In genomic region chr16:27640277-27640600, GRCh38 we compare ENCODE assay signal across 14 cellular contexts.
DNase-seq lines count a peak whose midpoint lies in the region; TF ChIP-seq lines count a peak whose summit lies in the region.
"Had no signal": no experiment of that assay in that cellular context is flagged by ENCODE, and none has a peak within 500 bp of the region (broad histone marks: within the 10 kb centered on the region; RNA-seq: fewer than 3 reads in every experiment).

No MANE protein-coding gene starts in this region.

- H3K79me1 ChIP-seq in mesenchymal stem cell (replicated peaks; ENCODE audit: low read length, poor library complexity, severe bottlenecking), result peaks cover 3% of the 10 kb centered on the region

- H2AFZ ChIP-seq in mammary epithelial cell (ENCODE audit: low read depth, low read length), result no peak overlapping the region
- no peak overlapping the region for H2AFZ ChIP-seq in mesenchymal stem cell (ENCODE audit: low read depth, low read length)

- dilution Hi-C loops in mammary epithelial cell (cut with HindIII; ENCODE audit: low sequenced_read_pairs), result no loop called here

- no peak overlapping the region for H2BK12ac ChIP-seq in mesenchymal stem cell (ENCODE audit: low read length in 2 of 2)

- DNase-seq in Ammon's horn (ENCODE audit: low spot score), result peak; percentile 54
- peak; percentile 56 for DNase-seq in mammary epithelial cell
- DNase-seq in mesenchymal stem cell, result no peak
- no peak for DNase-seq in activated CD8-positive, alpha-beta memory T cell treated with anti-CD3 and anti-CD28 coated beads for 24 hours
- DNase-seq in osteocyte (ENCODE audit: extremely low spot score, unreplicated experiment), result no peak
- DNase-seq in MV-4-11 (lab: John Stamatoyannopoulos, UW), result no peak
- DNase-seq in inferior parietal cortex (ENCODE audit: extremely low spot score), result no peak
- DNase-seq: activated CD4-positive, alpha-beta T cell treated with anti-CD3 and anti-CD28 coated beads, Interleukin-2, amount 50 U/mL, for 4 hours; aorta had no signal

- peaks cover 2% of the 10 kb centered on the region for H3K4me1 Mint-ChIP-seq in osteocyte (ENCODE audit: unreplicated experiment)

- H3K36me3 Mint-ChIP-seq in osteocyte (ENCODE audit: unreplicated experiment), result peaks cover 2% of the 10 kb centered on the region

- TF ChIP-seq CTCF in mammary epithelial cell (conservative IDR thresholded peaks at IDR 0.05 in 1 of 2, IDR thresholded peaks at IDR 0.05 in 1 of 2; ENCODE audit: extremely low read depth in 1 of 2, insufficient read depth in 1 of 2, low read depth in 1 of 2, low read length in 2 of 2), result no peak
- no peak for TF ChIP-seq CTCF in osteocyte (IDR thresholded peaks at IDR 0.05)

- no peak overlapping the region for H2BK120ac ChIP-seq in mesenchymal stem cell (ENCODE audit: low read depth, low read length)

- in situ Hi-C loops in mammary epithelial cell (cut with MboI; ENCODE audit: low sequenced_read_pairs in 2 of 2), result no loop called here

- H3K9me3 Mint-ChIP-seq in osteocyte (ENCODE audit: unreplicated experiment), result no peaks in the 10 kb centered on the region
- H3K9me3 Mint-ChIP-seq: memory B cell; stimulated activated naive CD8-positive, alpha-beta T cell treated with anti-CD3 and anti-CD28 coated beads, Interleukin-15, Interleukin-2, amounts not matched to agents 100 ng/mL and 50 ng/mL, for 24 hours had no signal

- H3K4me3 ChIP-seq in HUES48 (ENCODE audit: low read depth, low read length), result no peak overlapping the region
- H3K4me3 ChIP-seq in mammary epithelial cell (replicated peaks in 1 of 3; ENCODE audit: insufficient read depth in 1 of 3, low read depth in 2 of 3, low read length in 3 of 3), result no peak overlapping the region
- no peak overlapping the region for H3K4me3 ChIP-seq in mesenchymal stem cell (ENCODE audit: insufficient read depth in 1 of 2, low read depth in 1 of 2, low read length in 2 of 2)
- H3K4me3 ChIP-seq: HAP-1, skin epidermis had no signal

- no peaks in the 10 kb centered on the region for H3K79me2 ChIP-seq in mammary epithelial cell (ENCODE audit: insufficient read depth, low read length)

- no peak overlapping the region for H3K4me3 Mint-ChIP-seq in osteocyte (ENCODE audit: unreplicated experiment)
- H3K4me3 Mint-ChIP-seq: memory B cell; stimulated activated naive CD8-positive, alpha-beta T cell treated with anti-CD3 and anti-CD28 coated beads, Interleukin-15, Interleukin-2, amounts not matched to agents 100 ng/mL and 50 ng/mL, for 24 hours had no signal

- no peak overlapping the region for H2BK15ac ChIP-seq in mesenchymal stem cell (ENCODE audit: low read depth, poor library complexity, severe bottlenecking)

- no peak overlapping the region for H2BK5ac ChIP-seq in mesenchymal stem cell (ENCODE audit: low read depth, low read length, poor library complexity, severe bottlenecking)

- H3K27ac ChIP-seq in HUES48 (ENCODE audit: low read depth, low read length) (peak overlapping the region; percentile 53), mammary epithelial cell (ENCODE audit: insufficient read depth, low read depth, low read length) (no peak overlapping the region), mesenchymal stem cell (ENCODE audit: low read length, poor library complexity, severe bottlenecking) (no peak overlapping the region)

- peaks cover 10% of the 10 kb centered on the region for H3K4me1 ChIP-seq in HUES48 (ENCODE audit: control insufficient read depth, insufficient read depth, low read length)
- H3K4me1 ChIP-seq in mammary epithelial cell (ENCODE audit: insufficient read depth, low read length), result peaks cover 7% of the 10 kb centered on the region
- peaks cover 10% of the 10 kb centered on the region for H3K4me1 ChIP-seq in mesenchymal stem cell (ENCODE audit: control insufficient read depth, insufficient read depth, low read depth, low read length)
- H3K4me1 ChIP-seq: HAP-1 had no signal

- H3K9me3 ChIP-seq in HUES48 (ENCODE audit: control insufficient read depth, insufficient read depth, low read length) (no peaks in the 10 kb centered on the region), mammary epithelial cell (replicated peaks; ENCODE audit: insufficient read depth, low read length) (no peaks in the 10 kb centered on the region), mesenchymal stem cell (ENCODE audit: control insufficient read depth, low read length) (no peaks in the 10 kb centered on the region)
- H3K9me3 ChIP-seq: HAP-1 had no signal

- no peak overlapping the region for H3K14ac ChIP-seq in mesenchymal stem cell (ENCODE audit: low read length in 2 of 2)

- no peak overlapping the region for H2AK5ac ChIP-seq in mesenchymal stem cell (ENCODE audit: low read length, severe bottlenecking)

- 0% methylated on average over 3 of the region's 6 CpGs for WGBS in mammary epithelial cell (ENCODE audit: low coverage, missing lambda C conversion rate)
- WGBS in mesenchymal stem cell, result 72% methylated on average over 5 of the region's 6 CpGs

- H4K20me1 ChIP-seq in mammary epithelial cell (ENCODE audit: insufficient read depth, low read length), result no peaks in the 10 kb centered on the region

- intact Hi-C loops in mammary epithelial cell (cut with micrococcal nuclease), result loop anchor here (5.0 kb wide), 1 partner anchor 332 kb away; no protein-coding TSS in a partner anchor

- peak overlapping the region; percentile 45 for H4K8ac ChIP-seq in mesenchymal stem cell (ENCODE audit: low read length)

- no peaks in the 10 kb centered on the region for H3K27me3 ChIP-seq in HUES48 (ENCODE audit: control insufficient read depth, insufficient read depth, low read length)
- H3K27me3 ChIP-seq in mammary epithelial cell (ENCODE audit: insufficient read depth, low read length), result no peaks in the 10 kb centered on the region
- no peaks in the 10 kb centered on the region for H3K27me3 ChIP-seq in mesenchymal stem cell (ENCODE audit: control insufficient read depth in 1 of 2, insufficient read depth in 1 of 2, low read length in 2 of 2)

- no peaks in the 10 kb centered on the region for H3K27me3 Mint-ChIP-seq in osteocyte (ENCODE audit: unreplicated experiment)
- H3K27me3 Mint-ChIP-seq: memory B cell; stimulated activated naive CD8-positive, alpha-beta T cell treated with anti-CD3 and anti-CD28 coated beads, Interleukin-15, Interleukin-2, amounts not matched to agents 100 ng/mL and 50 ng/mL, for 24 hours had no signal

- H3K18ac ChIP-seq in mesenchymal stem cell (ENCODE audit: low read depth in 1 of 2, low read length in 2 of 2), result no peak overlapping the region

- H3K36me3 ChIP-seq in HUES48 (ENCODE audit: control insufficient read depth, insufficient read depth, low read length), result no peaks in the 10 kb centered on the region
- H3K36me3 ChIP-seq in mammary epithelial cell (ENCODE audit: insufficient read depth, low read length), result no peaks in the 10 kb centered on the region
- H3K36me3 ChIP-seq in mesenchymal stem cell (ENCODE audit: control insufficient read depth in 1 of 2, insufficient read depth in 2 of 2, low read depth in 1 of 2, low read length in 2 of 2), result peaks cover 4 to 28% of the 10 kb centered on the region in 2 experiments
- H3K36me3 ChIP-seq: HAP-1 had no signal

- H3K23ac ChIP-seq in mesenchymal stem cell (ENCODE audit: low read length in 2 of 2), result no peak overlapping the region

- no peak overlapping the region for H3K4me2 ChIP-seq in mammary epithelial cell (ENCODE audit: insufficient read depth, low read depth, low read length)
- no peak overlapping the region for H3K4me2 ChIP-seq in mesenchymal stem cell (ENCODE audit: low read length, poor library complexity, severe bottlenecking)

- CTCF ChIA-PET in mammary epithelial cell (lab: Charles Lee; ENCODE audit: low non-redundant PET), result no interaction called here

- H3K9ac ChIP-seq in HUES48 (ENCODE audit: low read depth, low read length), result no peak overlapping the region
- H3K9ac ChIP-seq in mammary epithelial cell (ENCODE audit: insufficient read depth, low read length), result no peak overlapping the region
- no peak overlapping the region for H3K9ac ChIP-seq in mesenchymal stem cell (ENCODE audit: low read length)

- H3K4ac ChIP-seq in mesenchymal stem cell (ENCODE audit: low read depth in 1 of 2, low read length in 2 of 2), result peak overlapping the region in 1 of 2 experiments; percentile 13

- H3K27ac Mint-ChIP-seq in osteocyte (ENCODE audit: unreplicated experiment), result no peak overlapping the region
- H3K27ac Mint-ChIP-seq: memory B cell; stimulated activated naive CD8-positive, alpha-beta T cell treated with anti-CD3 and anti-CD28 coated beads, Interleukin-15, Interleukin-2, amounts not matched to agents 100 ng/mL and 50 ng/mL, for 24 hours had no signal

- no peak overlapping the region for H4K91ac ChIP-seq in mesenchymal stem cell (ENCODE audit: low read length)

- no TSS peak for BruUV-seq in mammary epithelial cell (replicated peaks; lab: Mats Ljungman, UMichigan)

Comparison
In these comparisons a context has a peak if more than half of its experiments do, and no peak if none do; other contexts are left out.
1. DNase-seq: peak in Ammon's horn (single experiment) and mammary epithelial cell (single experiment); none in mesenchymal stem cell (single experiment), activated CD8-positive, alpha-beta memory T cell treated with anti-CD3 and anti-CD28 coated beads for 24 hours (single experiment), osteocyte (single experiment), MV-4-11 (single experiment) and inferior parietal cortex (single experiment).